Comparison of ENCODE assay signal across 13 cellular contexts in genomic region chr2:134189009-134189717, GRCh38.
DNase-seq lines count a peak whose midpoint lies in the region; ATAC-seq, FAIRE-seq and TF ChIP-seq lines count a peak whose summit lies in the region.
"Had no signal": no experiment of that assay in that cellular context is flagged by ENCODE, and none has a peak within 500 bp of the region (broad histone marks: within the 10 kb centered on the region; RNA-seq: fewer than 3 reads in every experiment).

No MANE protein-coding gene starts in this region.

- H3K27me3 Mint-ChIP-seq in astrocyte (ENCODE audit: low read depth, unreplicated experiment) = no peaks in the 10 kb centered on the region
- H3K27me3 Mint-ChIP-seq: CD8-positive, alpha-beta memory T cell had no signal

- H2AFZ ChIP-seq in KMS-11 (ENCODE audit: low read depth) (no peak overlapping the region), astrocyte (ENCODE audit: low read depth, low read length) (no peak overlapping the region)

- ATAC-seq in left colon = peak; percentile 94
- ATAC-seq in HG02970 (IDR thresholded peaks at IDR 0.05; ENCODE audit: low FRiP score, unreplicated experiment) = no peak
- ATAC-seq in GM21717 (IDR thresholded peaks at IDR 0.05; ENCODE audit: unreplicated experiment) = no peak
- no peak for ATAC-seq in HG03097 (IDR thresholded peaks at IDR 0.05; ENCODE audit: low FRiP score, unreplicated experiment)

- intact Hi-C loops in left colon (cut with DNase I, micrococcal nuclease) = no loop called here

- peaks cover 11% of the 10 kb centered on the region for H3K36me3 Mint-ChIP-seq in astrocyte (ENCODE audit: low read depth, unreplicated experiment)

- H3K27ac ChIP-seq in KMS-11 (peak overlapping the region; percentile 67; the same call in 1 of the 2 replicates), astrocyte (ENCODE audit: low read depth, low read length) (no peak overlapping the region)

- H3K9ac ChIP-seq in KMS-11 (no peak overlapping the region), astrocyte (ENCODE audit: low read length) (no peak overlapping the region)

- peaks cover 87% of the 10 kb centered on the region for H3K79me2 ChIP-seq in KMS-11 (ENCODE audit: insufficient read depth, low read depth)
- H3K79me2 ChIP-seq in astrocyte (ENCODE audit: insufficient read depth, low read length) = peaks cover 29% of the 10 kb centered on the region

- TF ChIP-seq CTCF in KMS-11 (conservative IDR thresholded peaks at IDR 0.05; ENCODE audit: low read depth, low read length) = no peak
- TF ChIP-seq CTCF in astrocyte (IDR thresholded peaks at IDR 0.05; ENCODE audit: insufficient read depth, low read depth, low read length) = no peak

- FAIRE-seq in astrocyte (lab: Jason Lieb, UNC) = no peak

- H3K9me3 ChIP-seq in astrocyte (ENCODE audit: insufficient read depth, low read depth, low read length) = no peaks in the 10 kb centered on the region
- H3K9me3 ChIP-seq: HAP-1, Peyer's patch had no signal

- H3K27me3 ChIP-seq in KMS-11 (ENCODE audit: insufficient read depth, low read depth) (no peaks in the 10 kb centered on the region), astrocyte (ENCODE audit: insufficient read depth, low read length) (no peaks in the 10 kb centered on the region)
- H3K27me3 ChIP-seq: Peyer's patch had no signal

- H3K4me1 ChIP-seq in KMS-11 (ENCODE audit: low read depth, poor library complexity, severe bottlenecking) (peaks cover 72% of the 10 kb centered on the region), astrocyte (ENCODE audit: insufficient read depth, low read length) (peaks cover 4% of the 10 kb centered on the region)
- H3K4me1 ChIP-seq: HAP-1 had no signal

- H3K27ac Mint-ChIP-seq in astrocyte (ENCODE audit: unreplicated experiment) = no peak overlapping the region

- no peak overlapping the region for H3K4me3 Mint-ChIP-seq in astrocyte (ENCODE audit: unreplicated experiment)

- DNase-seq in AG20443 (ENCODE audit: low spot score) (peak; percentile 75), astrocyte (ENCODE audit: low read depth) (peak; percentile 37), left colon (peak in 1 of 2 donors; percentile 31), pons (ENCODE audit: low spot score) (no peak)
- DNase-seq: activated CD4-positive, alpha-beta T cell treated with anti-CD3 and anti-CD28 coated beads, Interleukin-2, amount 50 U/mL, for 4 hours; amygdala; CD8-positive, alpha-beta memory T cell had no signal

- H4K20me1 ChIP-seq in KMS-11 (ENCODE audit: insufficient read depth) (no peaks in the 10 kb centered on the region), astrocyte (ENCODE audit: insufficient read depth, low read length) (peaks cover 50% of the 10 kb centered on the region)

- no peak overlapping the region for H3K4me3 ChIP-seq in KMS-11 (IDR thresholded peaks at IDR 0.05; ENCODE audit: insufficient read depth, low read depth, low read length)
- H3K4me3 ChIP-seq in astrocyte (ENCODE audit: insufficient read depth, low read depth, low read length) = no peak overlapping the region
- H3K4me3 ChIP-seq: HAP-1, Peyer's patch had no signal

- H3K4me2 ChIP-seq in KMS-11 = peak overlapping the region; percentile 60
- H3K4me2 ChIP-seq in astrocyte (ENCODE audit: low read length) = no peak overlapping the region

- H3K9me3 Mint-ChIP-seq in astrocyte (ENCODE audit: unreplicated experiment) = no peaks in the 10 kb centered on the region

- peaks cover 13% of the 10 kb centered on the region for H3K4me1 Mint-ChIP-seq in astrocyte (ENCODE audit: low read depth, unreplicated experiment)

- no peaks in the 10 kb centered on the region for H3K36me3 ChIP-seq in KMS-11 (ENCODE audit: insufficient read depth)
- no peaks in the 10 kb centered on the region for H3K36me3 ChIP-seq in astrocyte (ENCODE audit: insufficient read depth, low read length)
- H3K36me3 ChIP-seq: HAP-1, Peyer's patch had no signal
